ENCODE assay signal across 8 cellular contexts in genomic region chr9:34379334-34380033, GRCh38. TPM values are rescaled to one million over a fixed set of nuclear protein-coding genes. Genes with fewer than 3 reads are reported as not detected.
DNase-seq lines count a peak whose midpoint lies in the region; ATAC-seq lines count a peak whose summit lies in the region.

No MANE protein-coding gene starts in this region.

- H3K27ac Mint-ChIP-seq in activated CD8-positive, alpha-beta T cell treated with anti-CD3 and anti-CD28 coated beads, Interleukin-2, amount 10 ng/mL, durations not matched to agents 7 days and 5 days = peak overlapping the region; percentile 83
- H3K27ac Mint-ChIP-seq in memory B cell = no peak overlapping the region

- ATAC-seq in HG03460 (IDR thresholded peaks at IDR 0.05; ENCODE audit: unreplicated experiment) (peak; percentile 29), memory B cell (ENCODE audit: low read depth) (peak; percentile 15), GM21367 (IDR thresholded peaks at IDR 0.05; ENCODE audit: unreplicated experiment) (no peak)
- ATAC-seq in activated CD8-positive, alpha-beta T cell treated with anti-CD3 and anti-CD28 coated beads, Interleukin-2, amount 10 ng/mL, durations not matched to agents 7 days and 5 days = peak; percentile 34

- H3K36me3 Mint-ChIP-seq in activated CD8-positive, alpha-beta T cell treated with anti-CD3 and anti-CD28 coated beads, Interleukin-2, amount 10 ng/mL, durations not matched to agents 7 days and 5 days (ENCODE audit: low read depth) = peaks cover 1% of the 10 kb centered on the region
- H3K36me3 Mint-ChIP-seq in memory B cell = no peaks in the 10 kb centered on the region

- no peaks in the 10 kb centered on the region for H3K9me3 Mint-ChIP-seq in activated CD8-positive, alpha-beta T cell treated with anti-CD3 and anti-CD28 coated beads, Interleukin-2, amount 10 ng/mL, durations not matched to agents 7 days and 5 days (ENCODE audit: insufficient read depth)
- H3K9me3 Mint-ChIP-seq in memory B cell = no peaks in the 10 kb centered on the region

- H3K27me3 ChIP-seq in effector memory CD4-positive, alpha-beta T cell (replicated peaks; ENCODE audit: control insufficient read depth, insufficient read depth, low read length, poor library complexity, severe bottlenecking) = no peaks in the 10 kb centered on the region

- POLR2A ChIA-PET in activated CD8-positive, alpha-beta T cell treated with anti-CD3 and anti-CD28 coated beads, Interleukin-2, amount 10 ng/mL, durations not matched to agents 7 days and 5 days (lab: Charles Lee) = interaction anchor here (0.6 to 1.7 kb wide), 5 partner anchors 41 to 776 kb away, joined by 3 to 7 read pairs (median 5); no protein-coding TSS in a partner anchor

- DNase-seq in ELF-1 (ENCODE audit: low read depth, low spot score) (peak; percentile 98), NCI-H82 treated with DMSO at 0.1 percent for 48 hours (lab: John Stamatoyannopoulos, UW; ENCODE audit: unreplicated experiment) (peak; percentile 25), memory B cell (ENCODE audit: low spot score in 2 of 2) (peak; percentile 87 to 90)
- DNase-seq in activated CD8-positive, alpha-beta T cell treated with anti-CD3 and anti-CD28 coated beads, Interleukin-2, amount 10 ng/mL, durations not matched to agents 7 days and 5 days = peak; percentile 96
- DNase-seq in effector memory CD4-positive, alpha-beta T cell = peak; percentile 78 to 83 (median 78)
- DNase-seq in stimulated activated CD4-positive, alpha-beta T cell treated with anti-CD3 and anti-CD28 coated beads, TNF-alpha, amount 100 ng/mL, for 4 hours (ENCODE audit: low read depth in 3 of 3) = peak; percentile 76 to 83 (median 82)

- H3K9me3 ChIP-seq in effector memory CD4-positive, alpha-beta T cell (ENCODE audit: control insufficient read depth, low read length) = no peaks in the 10 kb centered on the region

- peak overlapping the region; percentile 84 for H3K4me3 Mint-ChIP-seq in activated CD8-positive, alpha-beta T cell treated with anti-CD3 and anti-CD28 coated beads, Interleukin-2, amount 10 ng/mL, durations not matched to agents 7 days and 5 days
- peak overlapping the region; percentile 84 for H3K4me3 Mint-ChIP-seq in memory B cell

- peak overlapping the region; percentile 35 for H3K4me3 ChIP-seq in effector memory CD4-positive, alpha-beta T cell (ENCODE audit: insufficient read depth, low read depth, low read length, poor library complexity, severe bottlenecking)

- peaks cover 12% of the 10 kb centered on the region for H3K27me3 Mint-ChIP-seq in activated CD8-positive, alpha-beta T cell treated with anti-CD3 and anti-CD28 coated beads, Interleukin-2, amount 10 ng/mL, durations not matched to agents 7 days and 5 days (ENCODE audit: low read depth)
- no peaks in the 10 kb centered on the region for H3K27me3 Mint-ChIP-seq in memory B cell

- H3K36me3 ChIP-seq in effector memory CD4-positive, alpha-beta T cell (ENCODE audit: control insufficient read depth, insufficient read depth, low read length) = no peaks in the 10 kb centered on the region

- peaks cover 50% of the 10 kb centered on the region for H3K4me1 Mint-ChIP-seq in activated CD8-positive, alpha-beta T cell treated with anti-CD3 and anti-CD28 coated beads, Interleukin-2, amount 10 ng/mL, durations not matched to agents 7 days and 5 days (ENCODE audit: low read depth)
- peaks cover 31% of the 10 kb centered on the region for H3K4me1 Mint-ChIP-seq in memory B cell

- peak overlapping the region; percentile 44 for H3K27ac ChIP-seq in effector memory CD4-positive, alpha-beta T cell (ENCODE audit: insufficient read depth, low read length, poor library complexity, severe bottlenecking)

- peaks cover 27% of the 10 kb centered on the region for H3K4me1 ChIP-seq in effector memory CD4-positive, alpha-beta T cell (ENCODE audit: control insufficient read depth, insufficient read depth, low read length, poor library complexity, severe bottlenecking)

- CTCF ChIA-PET in activated CD8-positive, alpha-beta T cell treated with anti-CD3 and anti-CD28 coated beads, Interleukin-2, amount 10 ng/mL, durations not matched to agents 7 days and 5 days (lab: Charles Lee) = interaction anchor here (0.6 to 9.8 kb wide), 11 partner anchors 10 to 285 kb away, joined by 3 to 193 read pairs (median 4); no protein-coding TSS in a partner anchor

RNA-seq across cellular contexts. Expression of gene MYORG, which starts 2.8 kb away (rescaled TPM):
- 1 to 10 TPM; 8.8 to 9.1 TPM for total RNA-seq in activated CD8-positive, alpha-beta T cell treated with anti-CD3 and anti-CD28 coated beads, Interleukin-2, amount 10 ng/mL, durations not matched to agents 7 days and 5 days

RNA-seq across cellular contexts. Expression of gene NUDT2, which starts 50.1 kb away (rescaled TPM):
- 10 to 100 TPM; 28.9 to 31.6 TPM for total RNA-seq in activated CD8-positive, alpha-beta T cell treated with anti-CD3 and anti-CD28 coated beads, Interleukin-2, amount 10 ng/mL, durations not matched to agents 7 days and 5 days

RNA-seq across cellular contexts. Expression of gene KIF24, which starts 50.4 kb away (rescaled TPM):
- total RNA-seq in activated CD8-positive, alpha-beta T cell treated with anti-CD3 and anti-CD28 coated beads, Interleukin-2, amount 10 ng/mL, durations not matched to agents 7 days and 5 days = 10 to 100 TPM; 11.2 to 11.4 TPM

Comparison
In these comparisons a context has a peak if more than half of its experiments do, and no peak if none do; other contexts are left out.
1. DNase-seq: peak in every context shown above with its lines; median percentile 98 in ELF-1; 96 in activated CD8-positive, alpha-beta T cell treated with anti-CD3 and anti-CD28 coated beads, Interleukin-2, amount 10 ng/mL, durations not matched to agents 7 days and 5 days; 88 in memory B cell; 82 in stimulated activated CD4-positive, alpha-beta T cell treated with anti-CD3 and anti-CD28 coated beads, TNF-alpha, amount 100 ng/mL, for 4 hours; 78 in effector memory CD4-positive, alpha-beta T cell; 25 in NCI-H82 treated with DMSO at 0.1 percent for 48 hours.